In the genomic region with DNA sequence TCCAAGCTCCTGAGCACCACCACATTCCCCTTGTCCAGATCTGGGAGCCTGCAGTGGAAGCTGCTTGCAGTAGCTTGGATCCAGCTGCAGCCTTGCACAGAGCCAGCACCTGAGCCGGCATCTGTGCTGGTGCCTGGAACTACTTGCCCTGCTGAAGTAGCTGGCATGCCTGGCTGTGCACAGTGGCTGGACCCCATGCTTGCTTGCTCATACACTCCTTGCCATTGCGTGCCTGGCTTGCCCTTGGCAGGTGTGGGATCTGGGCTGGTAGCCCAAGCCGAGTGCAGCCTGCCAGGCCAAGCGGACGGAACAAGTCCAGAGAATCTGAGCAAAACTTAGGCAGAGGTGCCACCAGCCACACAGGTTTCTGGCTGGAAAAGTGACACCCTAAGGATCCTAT, we compare ENCODE assay signal across 16 cellular contexts.
"Had no signal": no experiment of that assay in that cellular context is flagged by ENCODE, and none has a peak within 500 bp of the region (broad histone marks: within the 10 kb centered on the region; RNA-seq: fewer than 3 reads in every experiment).

No MANE protein-coding gene starts in this region.

- H3K27me3 ChIP-seq: dorsolateral prefrontal cortex, right atrium auricular region, suprapubic skin, transverse colon had no signal

- H3K9me3 ChIP-seq: mucosa of descending colon, prostate gland, right atrium auricular region, transverse colon had no signal

- H3K27ac ChIP-seq: dorsolateral prefrontal cortex, parathyroid adenoma, prostate gland, right atrium auricular region, suprapubic skin, transverse colon had no signal

- H3K36me3 ChIP-seq: prostate gland, right atrium auricular region, suprapubic skin, transverse colon had no signal

- DNase-seq: effector CD4-positive, alpha-beta T cell; head of caudate nucleus; mesenchymal stem cell; naive B cell; stimulated activated CD4-positive, alpha-beta T cell treated with anti-CD3 and anti-CD28 coated beads, Interleukin-4, amount 100 ng/mL, for 4 hours; stimulated activated naive CD4-positive, alpha-beta T cell; stimulated activated naive CD8-positive, alpha-beta T cell treated with anti-CD3 and anti-CD28 coated beads, Interleukin-15, amount 100 ng/mL, for 72 hours; transverse colon had no signal

- ATAC-seq: left lobe of liver, mucosa of descending colon, sciatic nerve had no signal

- H3K4me1 ChIP-seq: parathyroid adenoma, prostate gland, right atrium auricular region, suprapubic skin, transverse colon had no signal

- H3K4me3 ChIP-seq: dorsolateral prefrontal cortex, mucosa of descending colon, prostate gland, right atrium auricular region, suprapubic skin, transverse colon had no signal
